ENCODE assay signal across 9 cellular contexts in genomic region chr3:9649791-9650521, GRCh38. TPM values are rescaled to one million over a fixed set of nuclear protein-coding genes. Genes with fewer than 3 reads are reported as not detected.
A peak's percentile ranks its signal among the peaks of the same experiment; 100 is the strongest.
DNase-seq lines count a peak whose midpoint lies in the region; ATAC-seq, FAIRE-seq and TF ChIP-seq lines count a peak whose summit lies in the region.
"Had no signal": no experiment of that assay in that cellular context is flagged by ENCODE, and none has a peak within 500 bp of the region (broad histone marks: within the 10 kb centered on the region; RNA-seq: fewer than 3 reads in every experiment).

No MANE protein-coding gene starts in this region.

- FAIRE-seq in H54 (lab: Jason Lieb, UNC) = no peak

- ATAC-seq in HG02938 (IDR thresholded peaks at IDR 0.05; ENCODE audit: unreplicated experiment) = peak; percentile 40
- ATAC-seq in natural killer cell treated with Interleukin-12 subunit alpha and Interleukin-12 subunit beta and Interleukin-15 and Interleukin-18, amount 100 ng/mL, for 72 hours = peak in 1 of 2 donors; percentile 1
- no peak for ATAC-seq in HG02759 (IDR thresholded peaks at IDR 0.05; ENCODE audit: unreplicated experiment)

- H3K36me3 Mint-ChIP-seq in natural killer cell treated with Interleukin-12 subunit alpha and Interleukin-12 subunit beta and Interleukin-15 and Interleukin-18, amount 100 ng/mL, for 72 hours = peaks cover 5% of the 10 kb centered on the region

- no peaks in the 10 kb centered on the region for H3K9me3 Mint-ChIP-seq in natural killer cell treated with Interleukin-12 subunit alpha and Interleukin-12 subunit beta and Interleukin-15 and Interleukin-18, amount 100 ng/mL, for 72 hours

- H3K36me3 ChIP-seq in GM06990 (ENCODE audit: control insufficient read depth, insufficient read depth, low read length) = peaks cover 9% of the 10 kb centered on the region

- H3K4me3 Mint-ChIP-seq in natural killer cell treated with Interleukin-12 subunit alpha and Interleukin-12 subunit beta and Interleukin-15 and Interleukin-18, amount 100 ng/mL, for 72 hours = peak overlapping the region; percentile 92

- no peaks in the 10 kb centered on the region for H3K27me3 ChIP-seq in GM06990 (replicated peaks; ENCODE audit: control insufficient read depth, insufficient read depth, low read length)

- no peaks in the 10 kb centered on the region for H3K27me3 Mint-ChIP-seq in natural killer cell treated with Interleukin-12 subunit alpha and Interleukin-12 subunit beta and Interleukin-15 and Interleukin-18, amount 100 ng/mL, for 72 hours

- no peak for TF ChIP-seq CTCF in GM06990 (IDR thresholded peaks at IDR 0.05; ENCODE audit: insufficient read depth, low read length, poor library complexity, severe bottlenecking)
- no peak for TF ChIP-seq CTCF in epithelial cell of esophagus (IDR thresholded peaks at IDR 0.05; ENCODE audit: insufficient read depth, low read depth, low read length, missing control alignments)

- DNase-seq in GM06990 (ENCODE audit: extremely low read depth, insufficient read length) = peak; percentile 43
- DNase-seq in SK-N-DZ (ENCODE audit: low spot score) = peak; percentile 23
- no peak for DNase-seq in epithelial cell of esophagus (ENCODE audit: low read depth)
- DNase-seq in natural killer cell treated with Interleukin-12 subunit alpha and Interleukin-12 subunit beta and Interleukin-15 and Interleukin-18, amount 100 ng/mL, for 72 hours (ENCODE audit: low spot score) = no peak
- DNase-seq in H54 (ENCODE audit: insufficient read length, low spot score) = no peak
- no peak for DNase-seq in stimulated activated CD4-positive, alpha-beta T cell treated with anti-CD3 and anti-CD28 coated beads, Interleukin-4, amount 100 ng/mL, for 1 hour

- TF ChIP-seq POLR2A in H54 (IDR thresholded peaks at IDR 0.05; ENCODE audit: low read depth, low read length) = no peak

- H3K27ac Mint-ChIP-seq in natural killer cell treated with Interleukin-12 subunit alpha and Interleukin-12 subunit beta and Interleukin-15 and Interleukin-18, amount 100 ng/mL, for 72 hours = peak overlapping the region; percentile 82 to 90

- H3K4me3 ChIP-seq in GM06990 (replicated peaks; ENCODE audit: low read depth, low read length) (peak overlapping the region; percentile 96), epithelial cell of esophagus (ENCODE audit: low read length) (peak overlapping the region; percentile 98)

- H3K4me1 Mint-ChIP-seq in natural killer cell treated with Interleukin-12 subunit alpha and Interleukin-12 subunit beta and Interleukin-15 and Interleukin-18, amount 100 ng/mL, for 72 hours (ENCODE audit: low read depth in 2 of 2) = peaks cover 24 to 26% of the 10 kb centered on the region in 2 donors

RNA-seq across cellular contexts. Expression of gene MTMR14, which starts 0.7 kb away (rescaled TPM):
- polyA plus RNA-seq in SK-N-DZ (2014; cell fraction: cytosol; rRNA removed) = 59.7 and 64.0 TPM in 2 replicates
- polyA plus RNA-seq in SK-N-DZ (2014; cell fraction: nucleus; rRNA removed) = 53.2 and 61.5 TPM in 2 replicates
- 10 to 100 TPM; 57.3 to 62.4 TPM for total RNA-seq in natural killer cell treated with Interleukin-12 subunit alpha and Interleukin-12 subunit beta and Interleukin-15 and Interleukin-18, amount 100 ng/mL, for 72 hours

RNA-seq across cellular contexts. Expression of gene CPNE9, which starts 53.7 kb away (rescaled TPM):
- 0.30 TPM in 1 of 2 replicates, not detected in the other for polyA plus RNA-seq in SK-N-DZ (2014; cell fraction: cytosol; rRNA removed)
- 1.9 TPM in 1 of 2 replicates, not detected in the other for polyA plus RNA-seq in SK-N-DZ (2014; cell fraction: nucleus; rRNA removed)
- under 1 TPM in 1 of 2 donors, not detected in 1; 0.29 TPM for total RNA-seq in natural killer cell treated with Interleukin-12 subunit alpha and Interleukin-12 subunit beta and Interleukin-15 and Interleukin-18, amount 100 ng/mL, for 72 hours
- total RNA-seq: M059J had no signal

Comparison
In these comparisons a context has a peak if more than half of its experiments do, and no peak if none do; other contexts are left out.
1. DNase-seq: peak in GM06990 (single experiment) and SK-N-DZ (single experiment); none in epithelial cell of esophagus (single experiment), natural killer cell treated with Interleukin-12 subunit alpha and Interleukin-12 subunit beta and Interleukin-15 and Interleukin-18, amount 100 ng/mL, for 72 hours (single experiment), H54 (single experiment) and stimulated activated CD4-positive, alpha-beta T cell treated with anti-CD3 and anti-CD28 coated beads, Interleukin-4, amount 100 ng/mL, for 1 hour (single experiment).